ENCODE assay signal across 1 cellular context in genomic region chr5:170307575-170308465, GRCh38.
TF ChIP-seq lines count a peak whose summit lies in the region.

No MANE protein-coding gene starts in this region.

TF ChIP-seq in GM12878, 131 proteins besides CTCF, POLR2A, EP300 and RAD21 (continued from another document):
- no peak for TF ChIP-seq ZNF687 (IDR thresholded peaks at IDR 0.05)
- peak; percentile 30; the same call in 1 of the 2 replicates for TF ChIP-seq ATF7 (IDR thresholded peaks at IDR 0.05; ENCODE audit: low read depth)
- TF ChIP-seq RELA (IDR thresholded peaks at IDR 0.05; ENCODE audit: borderline replicate concordance, partially characterized antibody): no peak
- no peak for TF ChIP-seq ATF2 (IDR thresholded peaks at IDR 0.05; ENCODE audit: low read length)
- TF ChIP-seq CBFB (IDR thresholded peaks at IDR 0.05; ENCODE audit: low read depth): no peak
- TF ChIP-seq MEF2B (IDR thresholded peaks at IDR 0.05; ENCODE audit: partially characterized antibody, poor library complexity, severe bottlenecking): no peak
- TF ChIP-seq ZNF592 (IDR thresholded peaks at IDR 0.05): no peak
